Comparison of ENCODE assay signal across 12 cellular contexts in genomic region chr5:150035139-150035893, GRCh38. TPM values are rescaled to one million over a fixed set of nuclear protein-coding genes. Genes with fewer than 3 reads are reported as not detected.
DNase-seq lines count a peak whose midpoint lies in the region; ATAC-seq and TF ChIP-seq lines count a peak whose summit lies in the region.
"Had no signal": no experiment of that assay in that cellular context is flagged by ENCODE, and none has a peak within 500 bp of the region (broad histone marks: within the 10 kb centered on the region; RNA-seq: fewer than 3 reads in every experiment).

No MANE protein-coding gene starts in this region.

- intact Hi-C loops in natural killer cell (cut with micrococcal nuclease): no loop called here

- TF ChIP-seq CTCF in GM12864 (IDR thresholded peaks at IDR 0.05; ENCODE audit: low read depth, low read length, missing control alignments): no peak
- no peak for TF ChIP-seq CTCF in natural killer cell (IDR thresholded peaks at IDR 0.05)

- no peak overlapping the region for H3K4me3 Mint-ChIP-seq in natural killer cell

- no peak overlapping the region for H3K4me3 ChIP-seq in GM12864 (ENCODE audit: low read depth, low read length)
- H3K4me3 ChIP-seq: prostate gland had no signal

- H3K9me3 Mint-ChIP-seq in natural killer cell: no peaks in the 10 kb centered on the region

- peaks cover 0 to 5% of the 10 kb centered on the region in 2 donors for H3K27me3 Mint-ChIP-seq in natural killer cell (ENCODE audit: low read depth in 2 of 2)

- peaks cover 0 to 6% of the 10 kb centered on the region in 2 donors for H3K4me1 Mint-ChIP-seq in natural killer cell

- H3K27ac Mint-ChIP-seq in natural killer cell: no peak overlapping the region

- DNase-seq in GM12864 (ENCODE audit: low read depth): peak; percentile 10
- DNase-seq in SKM-1 (lab: John Stamatoyannopoulos, UW; ENCODE audit: unreplicated experiment): peak; percentile 34
- DNase-seq in natural killer cell: no peak
- no peak for DNase-seq in occipital lobe (lab: John Stamatoyannopoulos, UW)
- DNase-seq in NCI-H1048 (lab: John Stamatoyannopoulos, UW): no peak
- no peak for DNase-seq in iPS-NIHi7 (ENCODE audit: extremely low spot score)
- DNase-seq: Caco-2; central memory CD4-positive, alpha-beta T cell; NCI-H526 treated with DMSO at 0.1 percent for 48 hours had no signal

- ATAC-seq in GM19467 (IDR thresholded peaks at IDR 0.05; ENCODE audit: unreplicated experiment) (peak; percentile 88), HG03095 (IDR thresholded peaks at IDR 0.05; ENCODE audit: unreplicated experiment) (peak; percentile 92), natural killer cell (no peak)

- H3K36me3 Mint-ChIP-seq in natural killer cell: peaks cover 74% of the 10 kb centered on the region

RNA-seq across cellular contexts. Expression of gene HMGXB3, which starts 34.8 kb away (rescaled TPM):
- total RNA-seq in natural killer cell (10 to 100 TPM; 39.0 to 46.5 (median 45.8) TPM), occipital lobe (19.8 TPM)

RNA-seq across cellular contexts. Expression of gene TIGD6, which starts 34.9 kb away (rescaled TPM):
- total RNA-seq in natural killer cell: 1 to 10 TPM; 1.8 to 3.9 (median 2.5) TPM
- 5.1 TPM for total RNA-seq in occipital lobe

RNA-seq across cellular contexts. Expression of gene CSF1R, which starts 51.0 kb away (rescaled TPM):
- total RNA-seq in natural killer cell (10 to 100 TPM in 1 of 3 donors, 1 to 10 TPM in 2; 4.9 to 39.0 (median 7.8) TPM), occipital lobe (8.3 TPM)

Comparison
In these comparisons a context has a peak if more than half of its experiments do, and no peak if none do; other contexts are left out.
1. DNase-seq: peak in GM12864 (single experiment) and SKM-1 (single experiment); none in natural killer cell (single experiment), occipital lobe (single experiment), NCI-H1048 (single experiment) and iPS-NIHi7 (single experiment).
2. ATAC-seq: peak in GM19467 (single experiment) and HG03095 (single experiment); none in natural killer cell (0 of 3).